Comparison of ENCODE assay signal across 2 cellular contexts in genomic region chrX:23626651-23627050, GRCh38.
TF ChIP-seq lines count a peak whose summit lies in the region.

No MANE protein-coding gene starts in this region.

TF ChIP-seq in Ishikawa, 13 proteins besides CTCF, POLR2A, EP300 and RAD21 (continued from another document):
- no peak for TF ChIP-seq REST (IDR thresholded peaks at IDR 0.05; ENCODE audit: low read depth)
- no peak for TF ChIP-seq TCF12 (IDR thresholded peaks at IDR 0.05; ENCODE audit: low read depth)
- TF ChIP-seq NFIC (IDR thresholded peaks at IDR 0.05) = no peak
- no peak for TF ChIP-seq EGR1 (IDR thresholded peaks at IDR 0.05)
- TF ChIP-seq FOXM1 (IDR thresholded peaks at IDR 0.05; ENCODE audit: borderline replicate concordance, low read depth) = no peak
- TF ChIP-seq CEBPB (IDR thresholded peaks at IDR 0.05) = no peak
- no peak for TF ChIP-seq TEAD4 (IDR thresholded peaks at IDR 0.05)

TF ChIP-seq in SK-N-SH, 30 proteins besides CTCF, POLR2A, EP300 and RAD21:
- TF ChIP-seq REST (IDR thresholded peaks at IDR 0.05; ENCODE audit: low read depth, low read length) (no peak), PBX3 (IDR thresholded peaks at IDR 0.05) (no peak), RXRA (IDR thresholded peaks at IDR 0.05; ENCODE audit: borderline replicate concordance, low read depth) (no peak)
TF ChIP-seq in SK-N-SH: peak in this region for 0.
